Comparison of ENCODE assay signal across 9 cellular contexts in the genomic region with DNA sequence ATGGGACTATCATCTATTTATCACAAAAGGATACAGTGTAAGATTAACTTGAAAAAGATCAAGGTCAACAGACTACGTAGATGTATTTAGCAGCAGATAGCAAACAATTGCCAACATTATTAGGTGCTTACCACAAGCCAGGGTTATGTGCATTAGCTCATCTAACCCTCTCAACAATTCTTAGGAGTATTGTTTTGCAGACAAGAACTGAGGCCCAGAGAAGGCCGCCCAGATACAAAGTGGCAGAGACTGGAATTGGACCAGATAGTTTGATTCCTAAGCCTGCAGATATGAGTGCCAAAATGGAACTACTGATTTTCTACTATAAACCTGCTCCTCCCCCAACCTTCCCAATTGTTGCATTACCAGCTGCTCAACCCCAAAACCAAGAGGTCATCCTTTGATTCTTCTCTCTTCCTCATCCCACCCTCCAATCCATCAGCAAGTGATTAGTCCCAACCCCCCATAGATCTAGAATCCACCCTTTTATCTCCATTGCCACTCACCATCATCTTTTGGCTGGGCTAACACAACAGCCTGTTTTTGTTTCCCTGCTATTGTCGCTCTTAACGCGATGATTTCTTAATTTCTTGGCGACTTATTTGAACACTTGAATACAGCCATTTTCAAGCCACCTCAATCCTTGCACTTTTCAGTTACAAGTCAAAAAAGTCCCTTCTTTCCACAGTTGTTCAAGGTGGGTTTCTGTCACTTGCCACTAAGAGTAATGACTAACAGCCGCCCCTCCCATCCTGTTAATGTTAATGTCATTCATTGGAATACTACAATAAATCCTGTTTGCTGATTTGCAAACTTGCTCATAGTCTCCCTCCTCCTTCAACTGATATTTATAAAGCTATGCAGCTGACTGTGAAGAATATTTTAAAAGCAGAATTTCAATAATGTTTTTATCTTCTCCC. TPM values are rescaled to one million over a fixed set of nuclear protein-coding genes. Genes with fewer than 3 reads are reported as not detected.
DNase-seq lines count a peak whose midpoint lies in the region; ATAC-seq and TF ChIP-seq lines count a peak whose summit lies in the region.
"Had no signal": no experiment of that assay in that cellular context is flagged by ENCODE, and none has a peak within 500 bp of the region (broad histone marks: within the 10 kb centered on the region; RNA-seq: fewer than 3 reads in every experiment).

No MANE protein-coding gene starts in this region.

- H3K79me1 ChIP-seq in neuronal stem cell (ENCODE audit: low read depth, low read length), result peaks cover 7% of the 10 kb centered on the region

- no peaks in the 10 kb centered on the region for H4K20me1 ChIP-seq in KMS-11 (ENCODE audit: insufficient read depth)

- H3K9me3 Mint-ChIP-seq in CD14-positive monocyte (no peaks in the 10 kb centered on the region), MCF 10A (ENCODE audit: unreplicated experiment) (no peaks in the 10 kb centered on the region)
- no peaks in the 10 kb centered on the region for H3K9me3 Mint-ChIP-seq in natural killer cell treated with Interleukin-12 subunit alpha and Interleukin-12 subunit beta and Interleukin-15 and Interleukin-18, amount 100 ng/mL, for 72 hours

- H3K36me3 Mint-ChIP-seq in CD14-positive monocyte, result peaks cover 22 to 31% of the 10 kb centered on the region in 2 donors
- H3K36me3 Mint-ChIP-seq in MCF 10A (ENCODE audit: insufficient read depth, unreplicated experiment), result peaks cover 45% of the 10 kb centered on the region
- H3K36me3 Mint-ChIP-seq in natural killer cell treated with Interleukin-12 subunit alpha and Interleukin-12 subunit beta and Interleukin-15 and Interleukin-18, amount 100 ng/mL, for 72 hours, result peaks cover 30% of the 10 kb centered on the region

- peaks cover 0 to under 1% of the 10 kb centered on the region in 2 donors for H3K9me3 ChIP-seq in neuronal stem cell (replicated peaks in 1 of 2; ENCODE audit: control insufficient read depth in 2 of 2, insufficient read depth in 1 of 2, low read depth in 1 of 2, low read length in 2 of 2)

- peak overlapping the region; percentile 95 for H3K4me2 ChIP-seq in KMS-11
- no peak overlapping the region for H3K4me2 ChIP-seq in neuronal stem cell (ENCODE audit: insufficient read depth, low read length, poor library complexity, severe bottlenecking)

- WGBS in neuronal stem cell (ENCODE audit: extremely low coverage in 2 of 2, insufficient read length in 2 of 2, insufficient replicate concordance in 1 of 2), 2 donors, result no CpG with 5 or more reads among the region's 7 CpGs

- intact Hi-C loops in CD14-positive monocyte (cut with micrococcal nuclease), result loop anchor here in 1 of 2 donors (5.0 kb wide), 1 partner anchor 103 kb away; a partner anchor contains a TSS
- intact Hi-C loops in MCF 10A (cut with micrococcal nuclease), result no loop called here

- H4K8ac ChIP-seq in neuronal stem cell (ENCODE audit: low read depth, low read length), result no peak overlapping the region

- H2BK5ac ChIP-seq in neuronal stem cell (ENCODE audit: low read length), result no peak overlapping the region

- H3K9ac ChIP-seq in KMS-11 (no peak overlapping the region), neuronal stem cell (ENCODE audit: low read depth, low read length, poor library complexity) (no peak overlapping the region)

- peaks cover 63% of the 10 kb centered on the region for H3K4me1 ChIP-seq in KMS-11 (ENCODE audit: low read depth, poor library complexity, severe bottlenecking)
- peaks cover 9 to 15% of the 10 kb centered on the region in 2 donors for H3K4me1 ChIP-seq in neuronal stem cell (ENCODE audit: control insufficient read depth in 2 of 2, insufficient read depth in 1 of 2, low read depth in 1 of 2, low read length in 2 of 2)

- ATAC-seq in natural killer cell treated with Interleukin-12 subunit alpha and Interleukin-12 subunit beta and Interleukin-15 and Interleukin-18, amount 100 ng/mL, for 72 hours, result no peak
- ATAC-seq in HG02623 (IDR thresholded peaks at IDR 0.05; ENCODE audit: unreplicated experiment), result no peak

- H3K18ac ChIP-seq in neuronal stem cell (ENCODE audit: low read length), result no peak overlapping the region

- no peak overlapping the region for H3K4me3 ChIP-seq in KMS-11 (IDR thresholded peaks at IDR 0.05; ENCODE audit: insufficient read depth, low read depth, low read length)
- peak overlapping the region in 1 of 2 donors; percentile 4 for H3K4me3 ChIP-seq in neuronal stem cell (ENCODE audit: low read length in 2 of 2)

- peaks cover 76% of the 10 kb centered on the region for H3K79me2 ChIP-seq in KMS-11 (ENCODE audit: insufficient read depth, low read depth)

- H3K4ac ChIP-seq in neuronal stem cell (ENCODE audit: low read length), result no peak overlapping the region

- no peak overlapping the region for H4K91ac ChIP-seq in neuronal stem cell (ENCODE audit: low read depth, low read length, poor library complexity)

- H3K27me3 Mint-ChIP-seq in CD14-positive monocyte (ENCODE audit: low read depth in 3 of 3) (no peaks in the 10 kb centered on the region), MCF 10A (ENCODE audit: insufficient read depth, unreplicated experiment) (no peaks in the 10 kb centered on the region)
- peaks cover 0 to 6% of the 10 kb centered on the region in 2 donors for H3K27me3 Mint-ChIP-seq in natural killer cell treated with Interleukin-12 subunit alpha and Interleukin-12 subunit beta and Interleukin-15 and Interleukin-18, amount 100 ng/mL, for 72 hours

- no peak overlapping the region for H2BK12ac ChIP-seq in neuronal stem cell (ENCODE audit: low read length)

- no TSS peak for BruUV-seq in MCF 10A (replicated peaks; lab: Mats Ljungman, UMichigan)

- H3K4me3 Mint-ChIP-seq in CD14-positive monocyte (peak overlapping the region in 1 of 2 donors; percentile 28), MCF 10A (ENCODE audit: unreplicated experiment) (peak overlapping the region; percentile 94)
- peak overlapping the region; percentile 92 for H3K4me3 Mint-ChIP-seq in natural killer cell treated with Interleukin-12 subunit alpha and Interleukin-12 subunit beta and Interleukin-15 and Interleukin-18, amount 100 ng/mL, for 72 hours

- H3K27ac ChIP-seq in KMS-11 (no peak overlapping the region), neuronal stem cell (replicated peaks; ENCODE audit: low read length) (no peak overlapping the region)

- H3K36me3 ChIP-seq in KMS-11 (ENCODE audit: insufficient read depth) (no peaks in the 10 kb centered on the region), neuronal stem cell (replicated peaks in 1 of 2; ENCODE audit: control insufficient read depth in 2 of 2, insufficient read depth in 2 of 2, low read length in 2 of 2) (peaks cover 1 to 41% of the 10 kb centered on the region in 2 donors)

- H3K4me1 Mint-ChIP-seq in CD14-positive monocyte (peaks cover 60% of the 10 kb centered on the region), MCF 10A (ENCODE audit: insufficient read depth, unreplicated experiment) (peaks cover 33% of the 10 kb centered on the region)
- peaks cover 67 to 74% of the 10 kb centered on the region in 2 donors for H3K4me1 Mint-ChIP-seq in natural killer cell treated with Interleukin-12 subunit alpha and Interleukin-12 subunit beta and Interleukin-15 and Interleukin-18, amount 100 ng/mL, for 72 hours (ENCODE audit: low read depth in 2 of 2)

- H3K27ac Mint-ChIP-seq in CD14-positive monocyte, result peak overlapping the region in 5 of 7 donors; percentile 42 to 89 (median 76)
- H3K27ac Mint-ChIP-seq in MCF 10A (ENCODE audit: low read depth, unreplicated experiment), result no peak overlapping the region
- H3K27ac Mint-ChIP-seq in natural killer cell treated with Interleukin-12 subunit alpha and Interleukin-12 subunit beta and Interleukin-15 and Interleukin-18, amount 100 ng/mL, for 72 hours, result peak overlapping the region; percentile 86 to 92

- DNase-seq in CD14-positive monocyte (ENCODE audit: low spot score) (no peak), MCF 10A (ENCODE audit: unreplicated experiment) (no peak), cerebellum (ENCODE audit: low spot score) (no peak), neuronal stem cell (ENCODE audit: low spot score) (no peak), GM13977 (ENCODE audit: low spot score) (no peak)
- no peak for DNase-seq in natural killer cell treated with Interleukin-12 subunit alpha and Interleukin-12 subunit beta and Interleukin-15 and Interleukin-18, amount 100 ng/mL, for 72 hours (ENCODE audit: low spot score)
- DNase-seq: DMS153 had no signal

- CTCF ChIA-PET in MCF 10A (lab: Yijun Ruan, JAX), result no interaction called here

- H2BK120ac ChIP-seq in neuronal stem cell (ENCODE audit: low read depth, low read length), result no peak overlapping the region

- in situ Hi-C loops in GM13977 (cut with MboI; ENCODE audit: low pct_unique_long_range_greater_than_20kb, low sequenced_read_pairs, unreplicated experiment), result no loop called here

- H2AK5ac ChIP-seq in neuronal stem cell (ENCODE audit: low read depth, low read length), result no peak overlapping the region

- POLR2A ChIA-PET in MCF 10A (lab: Yijun Ruan, JAX), result interaction anchor here (0.6 to 2.6 kb wide), 7 partner anchors 26 to 163 kb away, joined by 3 to 23 read pairs (median 4); no protein-coding TSS in a partner anchor

- no peaks in the 10 kb centered on the region for H3K27me3 ChIP-seq in KMS-11 (ENCODE audit: insufficient read depth, low read depth)
- H3K27me3 ChIP-seq in neuronal stem cell (ENCODE audit: control insufficient read depth in 3 of 3, insufficient read depth in 3 of 3, low read depth in 1 of 3, low read length in 3 of 3), result no peaks in the 10 kb centered on the region

- H2AFZ ChIP-seq in KMS-11 (ENCODE audit: low read depth) (no peak overlapping the region), neuronal stem cell (ENCODE audit: low read length) (no peak overlapping the region)

- H3K23ac ChIP-seq in neuronal stem cell (ENCODE audit: low read depth, low read length, poor library complexity), result no peak overlapping the region

- TF ChIP-seq CTCF in CD14-positive monocyte (IDR thresholded peaks at IDR 0.05), result no peak
- TF ChIP-seq CTCF in KMS-11 (conservative IDR thresholded peaks at IDR 0.05; ENCODE audit: low read depth, low read length), result no peak
- TF ChIP-seq CTCF in MCF 10A (IDR thresholded peaks at IDR 0.05; ENCODE audit: unreplicated experiment), result no peak
- no peak for TF ChIP-seq CTCF in GM13977 (IDR thresholded peaks at IDR 0.05; ENCODE audit: extremely low read depth, insufficient read depth, missing control alignments)

- no peak overlapping the region for H2BK15ac ChIP-seq in neuronal stem cell (ENCODE audit: low read length)

- no peak overlapping the region for H3K14ac ChIP-seq in neuronal stem cell (ENCODE audit: low read length)

RNA-seq across cellular contexts. Expression of a gene that starts 2.7 kb away (rescaled TPM):
- polyA plus RNA-seq in CD14-positive monocyte, result 100 to 1,000 TPM; 263 to 368 TPM
- total RNA-seq in MCF 10A (2022), result 134 and 137 TPM in 2 replicates
- total RNA-seq in natural killer cell treated with Interleukin-12 subunit alpha and Interleukin-12 subunit beta and Interleukin-15 and Interleukin-18, amount 100 ng/mL, for 72 hours, result 10 to 100 TPM; 64.6 to 81.3 TPM
- total RNA-seq in cerebellum, result 50.1 TPM
- 103 TPM for polyA plus RNA-seq in neuronal stem cell (2013, experiment 1 of 2)
- polyA plus RNA-seq in neuronal stem cell (2013, experiment 2 of 2), result 107 TPM
